ENCODE assay signal across 8 cellular contexts in genomic region chr1:162790985-162791357, GRCh38. TPM values are rescaled to one million over a fixed set of nuclear protein-coding genes. Genes with fewer than 3 reads are reported as not detected.
DNase-seq lines count a peak whose midpoint lies in the region; ATAC-seq and TF ChIP-seq lines count a peak whose summit lies in the region.
"Not testable (repeated sequence)": the region's sequence is repeated elsewhere in the genome, so short reads cannot be mapped to it uniquely, and the experiment has no call there.

No MANE protein-coding gene starts in this region.

- H3K4me1 Mint-ChIP-seq in WTC11, result not testable (repeated sequence)
- peaks cover 26% of the 10 kb centered on the region for H3K4me1 Mint-ChIP-seq in nephron progenitor cell

- DNase-seq in DMS153 (lab: John Stamatoyannopoulos, UW), result peak; percentile 22
- peak; percentile 21 for DNase-seq in HT-29 (ENCODE audit: low spot score)
- DNase-seq in NCI-H345 treated with DMSO at 0.1 percent for 48 hours (lab: John Stamatoyannopoulos, UW; ENCODE audit: unreplicated experiment), result peak; percentile 12
- not testable (repeated sequence) for DNase-seq in WTC11 (ENCODE audit: low spot score); choroid plexus epithelial cell (ENCODE audit: low read depth); hepatocyte (ENCODE audit: low spot score); nephron progenitor cell; testis

- H2AFZ ChIP-seq in hepatocyte, result not testable (repeated sequence)

- H3K4me3 Mint-ChIP-seq in WTC11 (peak overlapping the region; percentile 85), nephron progenitor cell (peak overlapping the region; percentile 89)

- not testable (repeated sequence) for TF ChIP-seq POLR2A in testis (IDR thresholded peaks at IDR 0.05)

- not testable (repeated sequence) for H3K36me3 ChIP-seq in hepatocyte (replicated peaks; ENCODE audit: insufficient read depth, low read depth); testis (ENCODE audit: low read depth, missing control alignments)

- peaks cover 14% of the 10 kb centered on the region for H3K79me2 ChIP-seq in hepatocyte

- H3K27ac Mint-ChIP-seq in WTC11 (peak overlapping the region; percentile 80), nephron progenitor cell (peak overlapping the region; percentile 99)

- 1% methylated on average over 8 of the region's 8 CpGs for WGBS in hepatocyte (ENCODE audit: low lambda C conversion rate, missing lambda C conversion rate)
- 0% methylated on average over 8 of the region's 8 CpGs; no CpG with 5 or more reads in 1 of the 2 donors for WGBS in testis, 2 donors

- not testable (repeated sequence) for ATAC-seq in WTC11

- not testable (repeated sequence) for TF ChIP-seq CTCF in WTC11 (IDR thresholded peaks at IDR 0.05); choroid plexus epithelial cell (conservative IDR thresholded peaks at IDR 0.05; ENCODE audit: low read depth, low read length); hepatocyte (IDR thresholded peaks at IDR 0.05; ENCODE audit: poor library complexity); nephron progenitor cell (IDR thresholded peaks at IDR 0.05); testis (IDR thresholded peaks at IDR 0.05)

- H3K27ac ChIP-seq in hepatocyte, result peak overlapping the region; percentile 87
- H3K27ac ChIP-seq in testis, result peak overlapping the region in 1 of 2 donors; percentile 96

- intact Hi-C loops in testis (cut with DNase I; ENCODE audit: low total_unique reads), result not testable (repeated sequence)

- H3K4me3 ChIP-seq in choroid plexus epithelial cell (ENCODE audit: low read depth, low read length) (peak overlapping the region; percentile 55), hepatocyte (peak overlapping the region; percentile 13), testis (peak overlapping the region; percentile 53 to 61)

- H4K20me1 ChIP-seq in hepatocyte (ENCODE audit: insufficient read depth, poor library complexity, severe bottlenecking), result not testable (repeated sequence)

- peaks cover 13% of the 10 kb centered on the region for H3K4me1 ChIP-seq in hepatocyte (ENCODE audit: insufficient read depth)
- H3K4me1 ChIP-seq in testis, result not testable (repeated sequence)

- POLR2A ChIA-PET in WTC11 (lab: Charles Lee), result not testable (repeated sequence)

- not testable (repeated sequence) for H3K9me2 ChIP-seq in hepatocyte (replicated peaks; ENCODE audit: insufficient read depth)

- not testable (repeated sequence) for H3K9me3 ChIP-seq in hepatocyte (ENCODE audit: low read depth); testis

- H3K27me3 ChIP-seq in hepatocyte, testis: not testable (repeated sequence)

- H3K27me3 Mint-ChIP-seq in WTC11 (ENCODE audit: low read depth); nephron progenitor cell (ENCODE audit: low read depth, poor library complexity): not testable (repeated sequence)

- H3K9me3 Mint-ChIP-seq in WTC11, nephron progenitor cell: not testable (repeated sequence)

- CTCF ChIA-PET in WTC11 (lab: Charles Lee), result interaction anchor here (0.6 kb wide), 1 partner anchor 1566 kb away, joined by 3 read pairs; no protein-coding TSS in a partner anchor

- H3K36me3 Mint-ChIP-seq in WTC11, result peaks cover 12% of the 10 kb centered on the region
- not testable (repeated sequence) for H3K36me3 Mint-ChIP-seq in nephron progenitor cell (ENCODE audit: low read depth)

- H3K4me2 ChIP-seq in hepatocyte, result peak overlapping the region; percentile 80

RNA-seq across cellular contexts. Expression of gene HSD17B7, which starts 0.5 kb away (rescaled TPM):
- total RNA-seq in HT-29 (2014; rRNA removed; shearing (Covaris generic)), result 19.6 and 26.4 TPM in 2 replicates
- total RNA-seq in WTC11 (2021), result 25.0 to 32.9 TPM (median 30.6 TPM) in 3 replicates
- total RNA-seq in hepatocyte, result 45.8 and 50.2 TPM in 2 replicates
- 40.4 and 41.5 TPM in 2 replicates for polyA plus RNA-seq in hepatocyte
- total RNA-seq in testis, result 10 to 100 TPM in 1 of 2 donors, 1 to 10 TPM in 1; 9.8 to 10.7 TPM
- polyA plus RNA-seq in testis (ENCODE audit: insufficient read depth, low read depth, low replicate concordance), result 7.9 TPM
